In genomic region chr7:66082886-66083415, GRCh38 we compare ENCODE assay signal across 4 cellular contexts.
"Had no signal": no experiment of that assay in that cellular context is flagged by ENCODE, and none has a peak within 500 bp of the region (broad histone marks: within the 10 kb centered on the region; RNA-seq: fewer than 3 reads in every experiment).

No MANE protein-coding gene starts in this region.

- DNase-seq: H9, HCEC 1CT, IMR-90 had no signal

- H3K9me3 Mint-ChIP-seq: GM23338, H9 had no signal

- H3K27ac Mint-ChIP-seq: H9 had no signal

- H3K4me3 Mint-ChIP-seq: GM23338, H9 had no signal

- H3K4me1 Mint-ChIP-seq: GM23338 had no signal

- H3K4me3 ChIP-seq: GM23338 had no signal
